In the genomic region with DNA sequence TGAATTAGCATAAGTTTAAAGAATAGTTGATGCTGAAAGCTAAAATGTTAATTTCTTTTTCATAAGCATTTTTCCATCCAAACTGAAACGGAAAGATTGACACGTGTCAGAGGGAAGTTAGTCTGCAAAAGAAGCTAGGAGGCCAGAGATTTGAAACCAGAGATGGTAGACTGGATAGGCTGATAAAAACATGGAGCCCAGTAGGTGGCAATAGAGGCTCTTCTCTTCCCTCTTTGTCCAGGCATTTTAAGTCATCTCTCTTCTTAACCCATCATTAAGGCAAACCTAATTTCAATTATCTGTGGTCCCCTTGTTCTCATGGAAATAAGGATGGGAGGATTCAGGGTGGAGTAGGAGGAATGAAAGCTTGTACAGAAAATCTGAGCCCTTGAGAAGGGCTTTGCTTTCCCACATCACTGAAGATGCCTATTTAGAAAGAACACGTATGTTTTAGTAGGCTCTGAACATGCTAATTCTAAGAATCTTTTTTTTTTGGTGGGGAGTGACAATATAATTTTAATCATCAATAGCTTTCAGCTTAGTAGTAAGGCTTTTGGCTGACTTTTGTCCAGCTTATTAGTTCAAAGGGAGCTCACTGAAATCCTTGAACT, we compare ENCODE assay signal across 8 cellular contexts.
DNase-seq lines count a peak whose midpoint lies in the region; ATAC-seq lines count a peak whose summit lies in the region.

No MANE protein-coding gene starts in this region.

- ATAC-seq in GM19397 (IDR thresholded peaks at IDR 0.05; ENCODE audit: unreplicated experiment), result no peak
- ATAC-seq in GM21515 (IDR thresholded peaks at IDR 0.05; ENCODE audit: unreplicated experiment), result no peak

- DNase-seq in ELR (ENCODE audit: low read depth) (peak; percentile 67), MV-4-11 (lab: John Stamatoyannopoulos, UW) (peak; percentile 26), SHP77 treated with DMSO at 0.1 percent for 48 hours (lab: John Stamatoyannopoulos, UW) (peak; percentile 68), fibroblast of peridontal ligament (ENCODE audit: extremely low read depth) (peak; percentile 85), putamen (ENCODE audit: low spot score) (peak; percentile 37), activated gamma-delta T cell (lab: John Stamatoyannopoulos, UW) (no peak)
